In the genomic region with DNA sequence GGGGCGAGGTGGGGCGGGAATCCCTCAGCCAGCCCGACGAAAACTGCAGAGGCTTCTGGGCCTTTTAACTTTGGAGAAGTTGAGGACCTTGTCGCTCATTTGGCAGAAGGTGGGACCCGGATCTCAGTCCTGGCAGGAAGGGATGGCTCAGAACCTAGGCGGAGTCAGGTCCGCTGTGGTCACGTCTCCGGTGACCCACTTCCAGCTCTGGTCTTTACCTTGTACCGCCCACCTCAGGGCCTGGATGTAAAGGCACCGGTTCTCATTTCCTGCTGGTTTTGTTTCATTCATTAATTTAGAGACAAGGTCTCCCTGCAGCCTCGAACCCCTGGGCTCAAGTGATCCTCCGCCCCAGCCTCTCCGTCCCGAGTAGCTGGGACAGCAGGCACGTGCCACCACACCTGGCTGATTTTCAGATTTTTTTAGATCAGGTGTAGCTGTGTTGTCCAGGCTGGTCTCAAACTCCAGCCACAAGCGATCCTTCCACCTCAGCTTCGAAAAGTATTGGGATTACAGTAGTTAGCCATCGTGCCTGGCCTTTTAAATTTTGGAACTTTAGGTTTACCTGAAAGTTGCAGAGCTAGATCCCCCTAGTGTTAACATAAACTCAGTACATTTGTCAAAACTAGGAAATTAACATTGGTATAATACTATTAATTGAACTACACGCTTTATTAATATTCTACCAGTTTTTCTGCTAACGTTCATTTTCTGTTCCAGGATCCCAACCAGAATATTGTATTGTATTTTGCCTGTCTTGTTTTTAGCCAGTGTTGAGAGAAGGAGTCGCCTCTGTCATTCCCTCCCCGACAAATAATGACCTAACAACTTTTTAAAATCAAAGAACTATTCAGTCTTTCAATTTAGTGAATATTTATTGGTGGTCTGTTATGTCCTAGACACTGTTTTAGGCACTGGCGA, we compare ENCODE assay signal across 8 cellular contexts. TPM values are rescaled to one million over a fixed set of nuclear protein-coding genes. Genes with fewer than 3 reads are reported as not detected.
DNase-seq lines count a peak whose midpoint lies in the region; ATAC-seq and TF ChIP-seq lines count a peak whose summit lies in the region.

No MANE protein-coding gene starts in this region.

- H3K4me2 ChIP-seq in PC-9 = peak overlapping the region; percentile 88

- peaks cover 5% of the 10 kb centered on the region; the same call in 1 of the 2 replicates for H3K79me2 ChIP-seq in PC-9 (ENCODE audit: low read depth)

- H3K36me3 Mint-ChIP-seq in progenitor cell of endocrine pancreas (ENCODE audit: insufficient read depth) = no peaks in the 10 kb centered on the region

- H3K27me3 ChIP-seq in PC-9 (ENCODE audit: insufficient read depth, low read depth) = no peaks in the 10 kb centered on the region

- H3K9me3 ChIP-seq in PC-9 (ENCODE audit: insufficient read depth, low read depth) = no peaks in the 10 kb centered on the region

- H3K27ac Mint-ChIP-seq in progenitor cell of endocrine pancreas = peak overlapping the region; percentile 96

- peak overlapping the region; percentile 87 for H3K27ac ChIP-seq in PC-9

- no peaks in the 10 kb centered on the region for H3K36me3 ChIP-seq in PC-9 (ENCODE audit: low read depth)

- TF ChIP-seq CTCF in PC-9 (conservative IDR thresholded peaks at IDR 0.05) (peak; percentile 71), progenitor cell of endocrine pancreas (IDR thresholded peaks at IDR 0.05; ENCODE audit: unreplicated experiment) (peak; percentile 54)

- ATAC-seq in GM19455 (IDR thresholded peaks at IDR 0.05; ENCODE audit: unreplicated experiment) (peak; percentile 49), HG03521 (IDR thresholded peaks at IDR 0.05; ENCODE audit: unreplicated experiment) (peak; percentile 23)

- H3K9me3 Mint-ChIP-seq in progenitor cell of endocrine pancreas (ENCODE audit: low read depth) = no peaks in the 10 kb centered on the region

- H3K4me3 Mint-ChIP-seq in progenitor cell of endocrine pancreas (ENCODE audit: low read depth) = peak overlapping the region; percentile 85

- peak overlapping the region; percentile 85 for H3K4me3 ChIP-seq in PC-9

- H3F3A ChIP-seq in PC-9 (ENCODE audit: insufficient read depth, low read depth) = peaks cover 21% of the 10 kb centered on the region; the same call in 1 of the 2 replicates

- peaks cover 8% of the 10 kb centered on the region for H3K4me1 Mint-ChIP-seq in progenitor cell of endocrine pancreas (ENCODE audit: low read depth)

- peaks cover 15% of the 10 kb centered on the region; the same call in 1 of the 2 replicates for H3K4me1 ChIP-seq in PC-9 (replicated peaks; ENCODE audit: insufficient read depth)

- H2AFZ ChIP-seq in PC-9 = peak overlapping the region; percentile 88

- POLR2A ChIA-PET in PC-9 (lab: Charles Lee; ENCODE audit: unreplicated experiment) = interaction anchor here (0.5 to 0.6 kb wide), 3 partner anchors 34 to 687 kb away, joined by 4 to 21 read pairs (median 9); no protein-coding TSS in a partner anchor

- TSS peak; percentile 53 for BruUV-seq in PC-9 (replicated peaks; lab: Mats Ljungman, UMichigan)

- H3K27me3 Mint-ChIP-seq in progenitor cell of endocrine pancreas = no peaks in the 10 kb centered on the region

- no peaks in the 10 kb centered on the region for H4K20me1 ChIP-seq in PC-9 (ENCODE audit: insufficient read depth)

- peak; percentile 65 for DNase-seq in COLO668 (lab: John Stamatoyannopoulos, UW; ENCODE audit: unreplicated experiment)
- peak; percentile 25 to 65 for DNase-seq in PC-9
- peak; percentile 47 for DNase-seq in activated naive CD4-positive, alpha-beta T cell treated with anti-CD3 and anti-CD28 coated beads, Interleukin-2, amount 50 U/mL, for 16 hours
- DNase-seq in cardiac septum (ENCODE audit: low spot score) = peak; percentile 79
- DNase-seq in progenitor cell of endocrine pancreas (ENCODE audit: low spot score, unreplicated experiment) = peak; percentile 13
- no peak for DNase-seq in NCI-H128 (lab: John Stamatoyannopoulos, UW; ENCODE audit: unreplicated experiment)

- intact Hi-C loops in PC-9 (cut with micrococcal nuclease; ENCODE audit: unreplicated experiment) = loop anchor here (1.0 to 10.0 kb wide), 3 partner anchors 47 to 115 kb away; partner anchors contain the start of genes C18orf54 and STARD6
- intact Hi-C loops in cardiac septum (cut with DNase I) = loop anchor here (1.0 to 2.0 kb wide), 2 partner anchors 46 to 87 kb away; partner anchors contain the start of genes C18orf54, MBD2 and STARD6

- H3K9me2 ChIP-seq in PC-9 (ENCODE audit: insufficient read depth) = no peaks in the 10 kb centered on the region

- CTCF ChIA-PET in PC-9 (lab: Charles Lee) = interaction anchor here (0.7 to 1.6 kb wide), 3 partner anchors 16 to 47 kb away, joined by 3 to 6 read pairs (median 5); partner anchors contain the start of gene MBD2

RNA-seq across cellular contexts. Expression of gene POLI, which starts 0.9 kb away (rescaled TPM):
- 11.9 and 17.6 TPM in 2 replicates for total RNA-seq in PC-9 (2021)
- total RNA-seq in cardiac septum = 22.4 TPM
- 59.6 and 65.3 TPM in 2 replicates for total RNA-seq in progenitor cell of endocrine pancreas

RNA-seq across cellular contexts. Expression of gene MBD2, which starts 45.7 kb away (rescaled TPM):
- 72.0 and 80.9 TPM in 2 replicates for total RNA-seq in PC-9 (2021)
- total RNA-seq in cardiac septum = 33.4 TPM
- 38.6 and 40.4 TPM in 2 replicates for total RNA-seq in progenitor cell of endocrine pancreas
